ENCODE assay signal across 37 cellular contexts in genomic region chr4:95388911-95389310, GRCh38.
DNase-seq lines count a peak whose midpoint lies in the region; ATAC-seq, FAIRE-seq and TF ChIP-seq lines count a peak whose summit lies in the region.
"Had no signal": no experiment of that assay in that cellular context is flagged by ENCODE, and none has a peak within 500 bp of the region (broad histone marks: within the 10 kb centered on the region; RNA-seq: fewer than 3 reads in every experiment).

No MANE protein-coding gene starts in this region.

- no peak for TF ChIP-seq CTCF in prostate gland (IDR thresholded peaks at IDR 0.05)

- H3K4me3 ChIP-seq in prostate gland: no peak overlapping the region
- H3K4me3 ChIP-seq: A549, gastrocnemius medialis, K562, skin epidermis, testis, uterus had no signal

- no peak overlapping the region for H3K27ac ChIP-seq in prostate gland
- H3K27ac ChIP-seq: A549, gastrocnemius medialis, skin epidermis, testis, uterus, WERI-Rb-1 had no signal

- H3K36me3 ChIP-seq in prostate gland: no peaks in the 10 kb centered on the region
- H3K36me3 ChIP-seq: gastrocnemius medialis, uterus, WERI-Rb-1 had no signal

- FAIRE-seq in A204.1 (lab: Jason Lieb, UNC): peak; percentile 99
- FAIRE-seq: A549, GM19239 had no signal

- no peaks in the 10 kb centered on the region for H3K9me3 ChIP-seq in prostate gland
- H3K9me3 ChIP-seq: A549, gastrocnemius medialis, testis, uterus had no signal

- intact Hi-C loops in prostate gland (cut with DNase I): no loop called here

- no peak for TF ChIP-seq POLR2A in prostate gland (IDR thresholded peaks at IDR 0.05)

- no peaks in the 10 kb centered on the region for H3K27me3 ChIP-seq in prostate gland (replicated peaks; ENCODE audit: insufficient read depth)
- H3K27me3 ChIP-seq: gastrocnemius medialis, testis, uterus had no signal

- ATAC-seq in GM19452 (IDR thresholded peaks at IDR 0.05; ENCODE audit: unreplicated experiment) (no peak), HG02610 (IDR thresholded peaks at IDR 0.05; ENCODE audit: unreplicated experiment) (no peak)
- ATAC-seq: A549; activated T-cell treated with anti-CD3 and anti-CD28 coated beads, Interleukin-2, amount 50 U/mL, for 72 hours; gastrocnemius medialis; K562; naive thymus-derived CD8-positive, alpha-beta T cell; PC-3; Right ventricle myocardium inferior; stimulated activated naive CD8-positive, alpha-beta T cell treated with anti-CD3 and anti-CD28 coated beads, Interleukin-15, Interleukin-2, amounts not matched to agents 100 U/mL and 50 U/mL, for 24 hours had no signal

- DNase-seq in NCI-H2029 treated with DMSO at 0.1 percent for 48 hours (lab: John Stamatoyannopoulos, UW) (peak; percentile 27), astrocyte of the hippocampus (ENCODE audit: low read depth, low spot score) (peak; percentile 34), kidney glomerular epithelial cell (lab: John Stamatoyannopoulos, UW) (peak; percentile 69), T-helper 2 cell (no peak), prostate gland (ENCODE audit: low spot score) (no peak)
- DNase-seq: activated CD4-positive, alpha-beta T cell treated with anti-CD3 and anti-CD28 coated beads, Interleukin-2, amount 10 ng/mL, durations not matched to agents 24 days and 14 days; activated naive CD4-positive, alpha-beta T cell treated with anti-CD3 and anti-CD28 coated beads, Interleukin-2, amount 50 U/mL, for 16 hours; activated T-cell treated with anti-CD3 and anti-CD28 coated beads, Interleukin-2, amount 50 U/mL, for 72 hours; amygdala; cortex of kidney; DMS79; endodermal cell; gastrocnemius medialis; GF-D8; H9; hypothalamus; midbrain; MM.1S; naive thymus-derived CD8-positive, alpha-beta T cell; NCI-H2081; NCI-H510A; NK-92 treated with Interleukin-12 subunit alpha and Interleukin-12 subunit beta, amount 100 ng/mL, for 24 hours; nucleus accumbens; PC-3; stimulated activated naive CD8-positive, alpha-beta T cell treated with anti-CD3 and anti-CD28 coated beads, Interleukin-15, Interleukin-2, amounts not matched to agents 100 U/mL and 50 U/mL, for 24 hours; T-helper 9 cell; testis; uterus; WERI-Rb-1 had no signal

- H3K4me1 ChIP-seq in prostate gland (replicated peaks): no peaks in the 10 kb centered on the region
- H3K4me1 ChIP-seq: A549, gastrocnemius medialis, testis, uterus had no signal

Comparison
In these comparisons a context has a peak if more than half of its experiments do, and no peak if none do; other contexts are left out.
1. DNase-seq: peak in NCI-H2029 treated with DMSO at 0.1 percent for 48 hours (single experiment), astrocyte of the hippocampus (single experiment) and kidney glomerular epithelial cell (single experiment); none in T-helper 2 cell (0 of 5) and prostate gland (single experiment).